In genomic region chr13:65615506-65615905, GRCh38 we compare ENCODE assay signal across 7 cellular contexts.
"Had no signal": no experiment of that assay in that cellular context is flagged by ENCODE, and none has a peak within 500 bp of the region (broad histone marks: within the 10 kb centered on the region; RNA-seq: fewer than 3 reads in every experiment).

No MANE protein-coding gene starts in this region.

- ATAC-seq: HepG2, K562 had no signal

- FAIRE-seq: HepG2, HTR-8/SVneo, K562 had no signal

- H3K4me3 ChIP-seq: K562 had no signal

- DNase-seq: IMR-90, KBM-7, KG1 had no signal

- H3K27ac ChIP-seq: HL-60 had no signal
